1 cellular context compared by ENCODE assay signal in the genomic region with DNA sequence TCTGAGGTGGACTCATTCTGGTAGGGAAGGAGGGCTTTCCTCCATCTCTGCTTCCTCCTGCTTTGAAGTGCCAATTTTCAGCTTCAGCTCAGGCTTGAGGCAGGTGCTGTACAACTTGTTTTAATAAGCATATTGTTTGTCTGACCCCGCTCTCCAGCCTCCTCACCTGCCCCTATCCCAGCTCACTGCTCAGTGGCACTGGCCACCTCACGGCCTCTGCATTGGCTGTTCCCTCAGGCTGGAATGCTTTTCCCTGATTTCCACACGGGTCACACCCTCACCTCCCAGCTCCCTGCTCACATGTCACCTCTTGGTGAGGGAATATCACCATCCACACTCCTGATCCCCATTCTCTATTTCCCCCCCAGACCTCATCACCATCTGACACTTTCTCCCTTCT.
A peak's percentile ranks its signal among the peaks of the same experiment; 100 is the strongest.
TF ChIP-seq lines count a peak whose summit lies in the region.

No MANE protein-coding gene starts in this region.

TF ChIP-seq in K562, 482 proteins besides CTCF, POLR2A, EP300 and RAD21:
- TF ChIP-seq, protein P1, sequence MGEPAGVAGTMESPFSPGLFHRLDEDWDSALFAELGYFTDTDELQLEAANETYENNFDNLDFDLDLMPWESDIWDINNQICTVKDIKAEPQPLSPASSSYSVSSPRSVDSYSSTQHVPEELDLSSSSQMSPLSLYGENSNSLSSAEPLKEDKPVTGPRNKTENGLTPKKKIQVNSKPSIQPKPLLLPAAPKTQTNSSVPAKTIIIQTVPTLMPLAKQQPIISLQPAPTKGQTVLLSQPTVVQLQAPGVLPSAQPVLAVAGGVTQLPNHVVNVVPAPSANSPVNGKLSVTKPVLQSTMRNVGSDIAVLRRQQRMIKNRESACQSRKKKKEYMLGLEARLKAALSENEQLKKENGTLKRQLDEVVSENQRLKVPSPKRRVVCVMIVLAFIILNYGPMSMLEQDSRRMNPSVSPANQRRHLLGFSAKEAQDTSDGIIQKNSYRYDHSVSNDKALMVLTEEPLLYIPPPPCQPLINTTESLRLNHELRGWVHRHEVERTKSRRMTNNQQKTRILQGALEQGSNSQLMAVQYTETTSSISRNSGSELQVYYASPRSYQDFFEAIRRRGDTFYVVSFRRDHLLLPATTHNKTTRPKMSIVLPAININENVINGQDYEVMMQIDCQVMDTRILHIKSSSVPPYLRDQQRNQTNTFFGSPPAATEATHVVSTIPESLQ (CRISPR knock-in tag; IDR thresholded peaks at IDR 0.05) = no peak
- TF ChIP-seq, protein P2, sequence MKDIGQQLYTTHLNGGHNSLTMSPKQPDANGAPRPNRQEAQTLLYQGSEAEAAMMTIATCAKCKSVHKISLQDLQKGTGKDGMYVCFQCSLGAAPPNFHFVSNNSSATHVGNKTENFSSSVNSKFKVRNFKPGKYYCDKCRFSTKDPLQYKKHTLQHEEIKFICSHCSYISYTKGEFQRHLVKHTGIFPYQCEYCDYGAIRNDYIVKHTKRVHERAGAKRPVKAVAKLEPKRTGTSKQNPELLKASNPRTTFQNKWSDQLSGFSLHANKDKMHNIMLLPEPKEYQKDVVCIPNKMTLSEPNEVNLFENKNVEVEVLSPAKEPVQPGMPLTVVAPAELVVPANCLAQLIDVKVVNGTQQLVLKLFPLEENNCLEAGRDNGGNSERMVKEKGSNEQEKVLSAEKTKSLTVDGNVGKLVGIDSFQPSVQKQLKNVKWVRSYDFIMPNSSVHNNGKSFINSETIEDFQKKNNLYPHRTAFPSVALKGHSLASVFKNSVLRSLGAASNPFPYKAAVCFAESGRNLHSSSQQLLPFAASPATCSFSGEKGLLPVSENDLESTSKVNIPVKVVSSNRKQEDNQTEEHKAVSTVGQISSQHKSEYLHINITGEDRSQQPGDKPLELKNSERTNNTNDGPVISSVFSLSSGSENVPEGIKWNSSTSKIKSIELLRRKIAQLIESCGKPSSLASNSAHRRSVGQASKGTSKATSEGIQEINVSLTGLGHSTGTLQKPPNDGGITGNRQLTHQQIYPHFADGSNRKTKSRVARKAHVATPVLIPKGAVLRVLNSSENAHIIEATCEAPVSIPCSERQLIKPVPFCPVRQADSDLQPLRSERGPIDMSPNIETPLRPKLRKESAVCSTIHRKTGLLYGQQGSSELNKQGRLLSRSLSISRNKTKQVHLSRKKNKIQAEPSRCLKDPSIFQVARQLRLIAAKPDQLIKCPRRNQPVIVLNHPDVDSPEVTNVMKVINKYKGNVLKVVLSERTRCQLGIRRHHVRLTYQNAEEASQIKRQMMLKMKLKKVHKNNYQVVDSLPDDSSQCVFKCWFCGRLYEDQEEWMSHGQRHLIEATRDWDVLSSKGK (CRISPR knock-in tag; IDR thresholded peaks at IDR 0.05) = no peak
- TF ChIP-seq CBFB (CRISPR knock-in tag; IDR thresholded peaks at IDR 0.05) (no peak), POLR2AphosphoS5 (IDR thresholded peaks at IDR 0.05; ENCODE audit: control insufficient read depth, insufficient read depth, low read depth, low read length) (0 out of 2 replicates have a peak, but pooled peaks have one; percentile 3), SRF (CRISPR knock-in tag; IDR thresholded peaks at IDR 0.05) (no peak), ZNF24 (IDR thresholded peaks at IDR 0.05) (no peak), SUPT5H (IDR thresholded peaks at IDR 0.05) (peak; percentile 64), HDGF (IDR thresholded peaks at IDR 0.05) (no peak)
- TF ChIP-seq, protein P3, sequence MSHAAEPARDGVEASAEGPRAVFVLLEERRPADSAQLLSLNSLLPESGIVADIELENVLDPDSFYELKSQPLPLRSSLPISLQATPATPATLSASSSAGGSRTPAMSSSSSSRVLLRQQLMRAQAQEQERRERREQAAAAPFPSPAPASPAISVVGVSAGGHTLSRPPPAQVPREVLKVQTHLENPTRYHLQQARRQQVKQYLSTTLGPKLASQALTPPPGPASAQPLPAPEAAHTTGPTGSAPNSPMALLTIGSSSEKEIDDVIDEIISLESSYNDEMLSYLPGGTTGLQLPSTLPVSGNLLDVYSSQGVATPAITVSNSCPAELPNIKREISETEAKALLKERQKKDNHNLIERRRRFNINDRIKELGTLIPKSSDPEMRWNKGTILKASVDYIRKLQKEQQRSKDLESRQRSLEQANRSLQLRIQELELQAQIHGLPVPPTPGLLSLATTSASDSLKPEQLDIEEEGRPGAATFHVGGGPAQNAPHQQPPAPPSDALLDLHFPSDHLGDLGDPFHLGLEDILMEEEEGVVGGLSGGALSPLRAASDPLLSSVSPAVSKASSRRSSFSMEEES (CRISPR knock-in tag; IDR thresholded peaks at IDR 0.05) = no peak
- TF ChIP-seq, protein P4, sequence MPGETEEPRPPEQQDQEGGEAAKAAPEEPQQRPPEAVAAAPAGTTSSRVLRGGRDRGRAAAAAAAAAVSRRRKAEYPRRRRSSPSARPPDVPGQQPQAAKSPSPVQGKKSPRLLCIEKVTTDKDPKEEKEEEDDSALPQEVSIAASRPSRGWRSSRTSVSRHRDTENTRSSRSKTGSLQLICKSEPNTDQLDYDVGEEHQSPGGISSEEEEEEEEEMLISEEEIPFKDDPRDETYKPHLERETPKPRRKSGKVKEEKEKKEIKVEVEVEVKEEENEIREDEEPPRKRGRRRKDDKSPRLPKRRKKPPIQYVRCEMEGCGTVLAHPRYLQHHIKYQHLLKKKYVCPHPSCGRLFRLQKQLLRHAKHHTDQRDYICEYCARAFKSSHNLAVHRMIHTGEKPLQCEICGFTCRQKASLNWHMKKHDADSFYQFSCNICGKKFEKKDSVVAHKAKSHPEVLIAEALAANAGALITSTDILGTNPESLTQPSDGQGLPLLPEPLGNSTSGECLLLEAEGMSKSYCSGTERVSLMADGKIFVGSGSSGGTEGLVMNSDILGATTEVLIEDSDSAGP (CRISPR knock-in tag; IDR thresholded peaks at IDR 0.05) = no peak
